Comparison of ENCODE assay signal across 17 cellular contexts in the genomic region with DNA sequence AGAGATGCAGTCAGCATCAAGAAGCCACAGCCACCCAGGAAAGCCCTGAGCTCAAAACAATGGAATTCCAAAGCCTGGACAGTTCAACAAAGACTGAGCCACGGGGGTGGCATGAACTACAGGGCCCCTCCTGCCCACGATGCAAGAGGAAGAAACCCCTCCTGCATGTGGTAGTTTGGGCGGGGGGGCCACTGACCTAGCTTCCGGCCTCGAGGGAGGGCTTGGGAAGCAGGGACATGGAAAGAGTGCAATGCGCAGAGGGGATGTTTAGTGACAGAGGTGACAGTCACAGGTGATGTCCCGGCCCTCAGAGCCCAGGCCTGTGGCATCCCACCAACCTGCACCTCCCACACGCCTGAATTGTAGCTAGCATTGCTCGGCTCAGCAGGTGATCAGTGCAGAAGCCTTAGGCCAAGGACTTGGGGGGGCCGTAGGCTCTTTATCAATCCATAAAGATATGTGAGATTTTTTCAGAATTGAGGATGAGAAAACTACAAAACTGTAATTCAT.
"Had no signal": no experiment of that assay in that cellular context is flagged by ENCODE, and none has a peak within 500 bp of the region (broad histone marks: within the 10 kb centered on the region; RNA-seq: fewer than 3 reads in every experiment).

No MANE protein-coding gene starts in this region.

- H3K4me3 ChIP-seq: K562 had no signal

- H3K27ac Mint-ChIP-seq: IgD-negative memory B cell had no signal

- FAIRE-seq: HTR-8/SVneo, K562 had no signal

- H3K27me3 Mint-ChIP-seq: IgD-negative memory B cell had no signal

- DNase-seq: Kasumi-1, MM.1S, NCI-H1436, NCI-H2081 treated with DMSO at 0.1 percent for 48 hours, NCI-H2171, NCI-H226, NCI-H446, NCI-H524 treated with DMSO at 0.1 percent for 48 hours, NCI-H774, PC-3, SK-N-SH had no signal

- H3K4me3 Mint-ChIP-seq: IgD-negative memory B cell had no signal

- H3K36me3 Mint-ChIP-seq: IgD-negative memory B cell had no signal

- H3K27ac ChIP-seq: HL-60, KMS-11, RWPE1 had no signal

- H3K4me1 Mint-ChIP-seq: IgD-negative memory B cell had no signal

- H3K9ac ChIP-seq: KMS-11, SK-N-SH had no signal

- H3K9me3 ChIP-seq: SK-N-SH had no signal

- H3K4me2 ChIP-seq: KMS-11, SK-N-SH had no signal
